16 cellular contexts compared by ENCODE assay signal in the genomic region with DNA sequence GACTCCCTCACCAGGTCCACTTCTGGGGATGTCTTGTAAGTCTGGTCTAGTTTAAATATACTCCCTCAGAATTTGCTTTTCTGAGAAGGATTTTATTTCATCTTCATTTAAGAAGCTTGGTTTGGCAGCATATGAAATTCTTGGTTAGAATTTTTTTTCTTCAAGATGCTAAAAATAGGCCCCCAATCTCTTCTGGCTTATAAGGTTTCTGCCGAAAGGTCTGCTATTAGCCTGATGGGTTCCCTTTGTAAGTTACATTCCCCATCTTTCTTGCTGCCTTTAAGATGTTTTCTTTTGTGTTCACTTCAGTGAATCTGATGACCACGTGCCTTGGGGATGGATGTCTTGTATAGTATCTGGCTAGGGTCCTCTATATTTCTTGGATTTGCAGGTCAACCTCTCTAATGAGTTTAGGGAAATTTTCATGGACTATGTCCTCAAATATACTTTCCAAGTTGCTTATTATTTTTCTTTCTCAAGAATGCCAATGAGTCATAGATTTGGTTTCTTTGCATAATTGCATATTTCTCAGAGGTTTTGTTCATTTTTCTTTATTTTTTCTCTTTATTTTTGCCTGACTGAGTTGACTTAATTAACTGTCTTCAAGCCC. TPM values are rescaled to one million over a fixed set of nuclear protein-coding genes. Genes with fewer than 3 reads are reported as not detected.
"Had no signal": no experiment of that assay in that cellular context is flagged by ENCODE, and none has a peak within 500 bp of the region (broad histone marks: within the 10 kb centered on the region; RNA-seq: fewer than 3 reads in every experiment).

No MANE protein-coding gene starts in this region.

- ATAC-seq: activated CD8-positive, alpha-beta T cell treated with anti-CD3 and anti-CD28 coated beads, Interleukin-2, amount 10 ng/mL, durations not matched to agents 7 days and 5 days; activated naive CD4-positive, alpha-beta T cell treated with anti-CD3 and anti-CD28 coated beads, Interleukin-2, amount 50 U/mL, for 72 hours; esophagus mucosa; left lobe of liver; right lobe of liver had no signal

- H3K27me3 ChIP-seq: hepatocyte, ovary, right lobe of liver, stomach had no signal

- H3K27ac ChIP-seq: hepatocyte, neural progenitor cell, ovary, right lobe of liver, stomach had no signal

- DNase-seq: activated CD4-positive, alpha-beta T cell treated with anti-CD3 and anti-CD28 coated beads, Interleukin-2, amount 10 ng/mL, durations not matched to agents 24 days and 14 days; activated CD4-positive, CD25-positive, alpha-beta regulatory T cell; activated CD8-positive, alpha-beta memory T cell treated with anti-CD3 and anti-CD28 coated beads, Interleukin-2, amount 50 U/mL, for 4 hours; activated CD8-positive, alpha-beta T cell treated with anti-CD3 and anti-CD28 coated beads, Interleukin-2, amount 10 ng/mL, durations not matched to agents 7 days and 5 days; activated gamma-delta T cell; activated T-cell treated with anti-CD3 and anti-CD28 coated beads, Interleukin-2, amount 50 U/mL, for 48 hours; ovary; right lobe of liver; stomach had no signal

- H3K4me3 ChIP-seq: hepatocyte, neural progenitor cell, ovary, right lobe of liver, smooth muscle cell, stomach had no signal

RNA-seq across cellular contexts. Expression of gene TCP10L, which starts 19.4 kb away (rescaled TPM):
- total RNA-seq: esophagus mucosa, pulmonary artery endothelial cell, smooth muscle cell had no signal
